ENCODE assay signal across 21 cellular contexts in the genomic region with DNA sequence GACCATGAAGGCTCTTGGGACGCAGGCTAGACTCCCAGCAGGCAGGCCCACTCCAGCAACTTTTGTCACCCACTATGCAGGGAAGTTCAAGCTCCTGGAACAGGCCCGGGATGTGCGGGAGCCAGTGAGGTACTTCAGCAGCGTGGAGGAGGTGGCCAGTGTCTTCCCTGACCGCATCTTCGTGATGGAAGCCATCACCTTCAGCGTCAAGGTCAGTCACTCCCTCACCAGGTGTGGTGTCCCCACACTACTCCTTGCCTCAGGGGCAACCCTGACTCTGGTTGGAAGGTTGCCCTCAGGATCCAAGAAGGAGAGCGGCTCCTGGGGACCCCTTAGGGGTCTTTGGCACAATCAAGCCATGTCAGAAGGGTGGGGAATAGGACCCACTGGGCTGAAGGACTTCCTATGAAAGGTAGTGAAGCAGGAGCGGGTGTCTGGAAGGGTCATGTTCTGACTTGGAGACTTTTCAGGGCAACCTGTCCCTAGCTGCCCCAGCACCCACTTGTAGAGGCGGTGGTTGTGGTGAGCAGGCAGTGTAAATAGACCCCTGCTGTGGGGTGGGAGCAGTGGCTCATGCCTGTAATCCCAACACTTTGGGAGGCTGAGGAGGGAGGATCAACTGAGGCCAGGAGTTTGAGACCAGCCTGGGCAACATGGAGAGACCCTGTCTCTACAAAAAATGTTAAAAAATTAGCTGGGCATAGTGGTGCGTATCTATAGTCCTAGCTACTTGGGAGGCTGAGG. TPM values are rescaled to one million over a fixed set of nuclear protein-coding genes. Genes with fewer than 3 reads are reported as not detected.
DNase-seq lines count a peak whose midpoint lies in the region; ATAC-seq and TF ChIP-seq lines count a peak whose summit lies in the region.
"Had no signal": no experiment of that assay in that cellular context is flagged by ENCODE, and none has a peak within 500 bp of the region (broad histone marks: within the 10 kb centered on the region; RNA-seq: fewer than 3 reads in every experiment).

No MANE protein-coding gene starts in this region.

- H3K4me3 Mint-ChIP-seq in CD14-positive monocyte = no peak overlapping the region
- H3K4me3 Mint-ChIP-seq in CD4-positive, alpha-beta memory T cell = peak overlapping the region; percentile 31 to 82 (median 67)
- H3K4me3 Mint-ChIP-seq in activated T-helper 17 cell treated with anti-CD3 and anti-CD28 coated beads, Interleukin-2, amount 50 U/mL, for 72 hours = peak overlapping the region; percentile 69
- peak overlapping the region; percentile 40 to 84 (median 67) for H3K4me3 Mint-ChIP-seq in naive thymus-derived CD8-positive, alpha-beta T cell

- peaks cover 31% of the 10 kb centered on the region for H3K4me1 Mint-ChIP-seq in CD14-positive monocyte
- H3K4me1 Mint-ChIP-seq in CD4-positive, alpha-beta memory T cell = peaks cover 14 to 32% (median 21%) of the 10 kb centered on the region in 4 donors
- peaks cover 10% of the 10 kb centered on the region for H3K4me1 Mint-ChIP-seq in activated T-helper 17 cell treated with anti-CD3 and anti-CD28 coated beads, Interleukin-2, amount 50 U/mL, for 72 hours
- H3K4me1 Mint-ChIP-seq in naive thymus-derived CD8-positive, alpha-beta T cell = peaks cover 14 to 35% (median 30%) of the 10 kb centered on the region in 4 donors

- no peak for ATAC-seq in activated T-helper 17 cell treated with anti-CD3 and anti-CD28 coated beads, Interleukin-2, amount 50 U/mL, for 72 hours (replicated peaks)
- ATAC-seq in naive thymus-derived CD8-positive, alpha-beta T cell = no peak
- ATAC-seq in GM18909 (IDR thresholded peaks at IDR 0.05; ENCODE audit: poor library complexity, unreplicated experiment) = no peak
- ATAC-seq: left ventricle myocardium superior; stimulated activated naive CD8-positive, alpha-beta T cell treated with anti-CD3 and anti-CD28 coated beads, Interleukin-15, Interleukin-2, amounts not matched to agents 100 U/mL and 50 U/mL, for 24 hours had no signal

- H3K27ac ChIP-seq in CD4-positive, alpha-beta memory T cell (ENCODE audit: low read depth, low read length) = no peak overlapping the region
- H3K27ac ChIP-seq: C4-2B, GM23248, SJSA1, thoracic aorta, vagina had no signal

- no peaks in the 10 kb centered on the region for H3K36me3 ChIP-seq in CD4-positive, alpha-beta memory T cell (ENCODE audit: insufficient read depth, low read length)
- H3K36me3 ChIP-seq: SJSA1, thoracic aorta, vagina had no signal

- peaks cover 29 to 51% (median 44%) of the 10 kb centered on the region in 3 donors for H3K27me3 Mint-ChIP-seq in CD14-positive monocyte (ENCODE audit: low read depth in 3 of 3)
- peaks cover 11 to 21% of the 10 kb centered on the region in 2 donors for H3K27me3 Mint-ChIP-seq in CD4-positive, alpha-beta memory T cell
- H3K27me3 Mint-ChIP-seq in activated T-helper 17 cell treated with anti-CD3 and anti-CD28 coated beads, Interleukin-2, amount 50 U/mL, for 72 hours = peaks cover 10% of the 10 kb centered on the region
- H3K27me3 Mint-ChIP-seq in naive thymus-derived CD8-positive, alpha-beta T cell = peaks cover 16 to 35% (median 17%) of the 10 kb centered on the region in 5 donors

- no peaks in the 10 kb centered on the region for H3K9me3 ChIP-seq in CD4-positive, alpha-beta memory T cell (ENCODE audit: control insufficient read depth in 1 of 2, low read length in 2 of 2)
- H3K9me3 ChIP-seq: SJSA1, thoracic aorta, vagina had no signal

- DNase-seq in CD14-positive monocyte (ENCODE audit: low spot score) = peak; percentile 13
- DNase-seq in CD4-positive, alpha-beta memory T cell = no peak
- no peak for DNase-seq in naive thymus-derived CD8-positive, alpha-beta T cell
- DNase-seq in NCI-H510A treated with DMSO at 0.1 percent for 48 hours (lab: John Stamatoyannopoulos, UW) = no peak
- DNase-seq in activated CD8-positive, alpha-beta memory T cell treated with anti-CD3 and anti-CD28 coated beads, Interleukin-2, amount 50 U/mL, for 4 hours = no peak
- no peak for DNase-seq in NCI-H2029 (lab: John Stamatoyannopoulos, UW)
- DNase-seq: activated CD4-positive, alpha-beta T cell treated with anti-CD3 and anti-CD28 coated beads, Interleukin-2, amount 50 U/mL, for 4 hours; activated effector memory CD4-positive, alpha-beta T cell treated with Interleukin-2 at 50 U/mL for 16 hours; cerebellar nuclear complex; GM23248; left ventricle myocardium superior; NCI-H1436 treated with DMSO at 0.1 percent for 48 hours; NCI-H446 treated with DMSO at 0.1 percent for 48 hours; RPMI8226; stimulated activated naive CD8-positive, alpha-beta T cell treated with anti-CD3 and anti-CD28 coated beads, Interleukin-15, Interleukin-2, amounts not matched to agents 100 U/mL and 50 U/mL, for 24 hours had no signal

- CTCF ChIA-PET in CD4-positive, alpha-beta memory T cell (lab: Charles Lee; ENCODE audit: partially characterized antibody) = interaction anchor here (0.8 to 4.3 kb wide), 6 partner anchors 8 to 331 kb away, joined by 3 to 17 read pairs (median 8); no protein-coding TSS in a partner anchor

- H3K36me3 Mint-ChIP-seq in CD14-positive monocyte = peaks cover 0 to 14% of the 10 kb centered on the region in 2 donors
- peaks cover 0 to 5% of the 10 kb centered on the region in 2 donors for H3K36me3 Mint-ChIP-seq in CD4-positive, alpha-beta memory T cell
- no peaks in the 10 kb centered on the region for H3K36me3 Mint-ChIP-seq in activated T-helper 17 cell treated with anti-CD3 and anti-CD28 coated beads, Interleukin-2, amount 50 U/mL, for 72 hours (ENCODE audit: low read depth)
- no peaks in the 10 kb centered on the region for H3K36me3 Mint-ChIP-seq in naive thymus-derived CD8-positive, alpha-beta T cell

- H3K4me3 ChIP-seq in CD4-positive, alpha-beta memory T cell (ENCODE audit: low read length in 2 of 2) = no peak overlapping the region
- H3K4me3 ChIP-seq: GM23248, SJSA1, vagina had no signal

- intact Hi-C loops in CD14-positive monocyte (cut with micrococcal nuclease) = loop anchor here in 1 of 2 donors (10.0 kb wide), 1 partner anchor 228 kb away; no protein-coding TSS in a partner anchor
- intact Hi-C loops in CD4-positive, alpha-beta memory T cell (cut with micrococcal nuclease) = no loop called here

- POLR2A ChIA-PET in CD4-positive, alpha-beta memory T cell (lab: Charles Lee; ENCODE audit: partially characterized antibody) = interaction anchor here (0.8 to 2.4 kb wide), 4 partner anchors 8 to 576 kb away, joined by 4 to 11 read pairs (median 6); partner anchors contain the start of gene RAB10
- POLR2A ChIA-PET in naive thymus-derived CD8-positive, alpha-beta T cell (lab: Charles Lee) = interaction anchor here (0.7 to 2.1 kb wide), 3 partner anchors 10 to 1423 kb away, joined by 4 to 9 read pairs (median 8); partner anchors contain the start of genes GAREM2 and RAB10

- H3K9me3 Mint-ChIP-seq in CD14-positive monocyte = peaks cover 0 to 6% (median 0%) of the 10 kb centered on the region in 7 donors
- no peaks in the 10 kb centered on the region for H3K9me3 Mint-ChIP-seq in CD4-positive, alpha-beta memory T cell
- H3K9me3 Mint-ChIP-seq in activated T-helper 17 cell treated with anti-CD3 and anti-CD28 coated beads, Interleukin-2, amount 50 U/mL, for 72 hours = no peaks in the 10 kb centered on the region
- no peaks in the 10 kb centered on the region for H3K9me3 Mint-ChIP-seq in naive thymus-derived CD8-positive, alpha-beta T cell

- peak overlapping the region in 2 of 7 donors; percentile 41 to 61 for H3K27ac Mint-ChIP-seq in CD14-positive monocyte
- H3K27ac Mint-ChIP-seq in CD4-positive, alpha-beta memory T cell = peak overlapping the region in 2 of 7 donors; percentile 70 to 91
- H3K27ac Mint-ChIP-seq in activated T-helper 17 cell treated with anti-CD3 and anti-CD28 coated beads, Interleukin-2, amount 50 U/mL, for 72 hours = no peak overlapping the region
- H3K27ac Mint-ChIP-seq in naive thymus-derived CD8-positive, alpha-beta T cell = peak overlapping the region in 4 of 10 donors; percentile 66 to 81 (median 75)

- no peaks in the 10 kb centered on the region for H3K27me3 ChIP-seq in CD4-positive, alpha-beta memory T cell (ENCODE audit: insufficient read depth, low read length)
- H3K27me3 ChIP-seq: SJSA1, vagina had no signal

- H3K4me1 ChIP-seq in CD4-positive, alpha-beta memory T cell (ENCODE audit: insufficient read depth, low read length) = peaks cover 25% of the 10 kb centered on the region

- TF ChIP-seq CTCF in CD14-positive monocyte (IDR thresholded peaks at IDR 0.05) = no peak

RNA-seq across cellular contexts. Expression of gene GAREM2, which starts 10.2 kb away (rescaled TPM):
- under 1 TPM in 1 of 2 donors, not detected in 1; 0.08 TPM for polyA plus RNA-seq in CD14-positive monocyte
- total RNA-seq in CD4-positive, alpha-beta memory T cell = 1 to 10 TPM; 3.2 to 3.6 TPM
- polyA plus RNA-seq in CD4-positive, alpha-beta memory T cell = 1 to 10 TPM in 1 of 2 donors, under 1 TPM in 1; 0.14 to 2.3 TPM
- total RNA-seq in activated T-helper 17 cell treated with anti-CD3 and anti-CD28 coated beads, Interleukin-2, amount 50 U/mL, for 72 hours = 1 to 10 TPM; 2.1 TPM
- total RNA-seq in naive thymus-derived CD8-positive, alpha-beta T cell = 1 to 10 TPM; 4.3 to 5.9 TPM
- polyA plus RNA-seq in naive thymus-derived CD8-positive, alpha-beta T cell = 1 to 10 TPM in 2 of 3 donors, under 1 TPM in 1; 0.74 to 2.6 (median 1.5) TPM

Comparison
In these comparisons a context has a peak if more than half of its experiments do, and no peak if none do; other contexts are left out.
1. H3K4me3 Mint-ChIP-seq: peak in CD4-positive, alpha-beta memory T cell (8 of 8), activated T-helper 17 cell treated with anti-CD3 and anti-CD28 coated beads, Interleukin-2, amount 50 U/mL, for 72 hours (single experiment) and naive thymus-derived CD8-positive, alpha-beta T cell (10 of 10); none in CD14-positive monocyte (0 of 2).